ENCODE assay signal across 16 cellular contexts in genomic region chr5:125481506-125482455, GRCh38.
DNase-seq lines count a peak whose midpoint lies in the region; ATAC-seq, FAIRE-seq and TF ChIP-seq lines count a peak whose summit lies in the region.
"Had no signal": no experiment of that assay in that cellular context is flagged by ENCODE, and none has a peak within 500 bp of the region (broad histone marks: within the 10 kb centered on the region; RNA-seq: fewer than 3 reads in every experiment).

No MANE protein-coding gene starts in this region.

- no peaks in the 10 kb centered on the region for H3K9me3 ChIP-seq in suprapubic skin
- H3K9me3 ChIP-seq: A549 had no signal

- WGBS in suprapubic skin: 31% methylated on average over 7 of the region's 7 CpGs

- no peak overlapping the region for H3K4me3 ChIP-seq in suprapubic skin
- H3K4me3 ChIP-seq: A549 had no signal

- no peak for TF ChIP-seq POLR2A in suprapubic skin (IDR thresholded peaks at IDR 0.05)

- H3K27ac Mint-ChIP-seq in stimulated activated effector memory CD8-positive, alpha-beta T cell treated with anti-CD3 and anti-CD28 coated beads, Interleukin-12 subunit alpha, Interleukin-12 subunit beta, amount 100 ng/mL, for 72 hours: no peak overlapping the region
- H3K27ac Mint-ChIP-seq: activated CD4-positive, alpha-beta T cell treated with anti-CD3 and anti-CD28 coated beads for 36 hours; CD8-positive, alpha-beta memory T cell had no signal

- ATAC-seq in stimulated activated effector memory CD8-positive, alpha-beta T cell treated with anti-CD3 and anti-CD28 coated beads, Interleukin-12 subunit alpha, Interleukin-12 subunit beta, amount 100 ng/mL, for 72 hours: no peak
- no peak for ATAC-seq in HG03565 (IDR thresholded peaks at IDR 0.05; ENCODE audit: unreplicated experiment)
- ATAC-seq: A549; activated CD4-positive, alpha-beta T cell treated with anti-CD3 and anti-CD28 coated beads for 36 hours had no signal

- no peak overlapping the region for H3K4me3 Mint-ChIP-seq in stimulated activated effector memory CD8-positive, alpha-beta T cell treated with anti-CD3 and anti-CD28 coated beads, Interleukin-12 subunit alpha, Interleukin-12 subunit beta, amount 100 ng/mL, for 72 hours
- H3K4me3 Mint-ChIP-seq: activated CD4-positive, alpha-beta T cell treated with anti-CD3 and anti-CD28 coated beads for 36 hours; CD8-positive, alpha-beta memory T cell; IgD-negative memory B cell had no signal

- no peak for TF ChIP-seq EP300 in suprapubic skin (IDR thresholded peaks at IDR 0.05)

- H3K4me1 Mint-ChIP-seq in stimulated activated effector memory CD8-positive, alpha-beta T cell treated with anti-CD3 and anti-CD28 coated beads, Interleukin-12 subunit alpha, Interleukin-12 subunit beta, amount 100 ng/mL, for 72 hours: no peaks in the 10 kb centered on the region
- H3K4me1 Mint-ChIP-seq: activated CD4-positive, alpha-beta T cell treated with anti-CD3 and anti-CD28 coated beads for 36 hours; CD8-positive, alpha-beta memory T cell; IgD-negative memory B cell had no signal

- peaks cover 45% of the 10 kb centered on the region for H3K4me1 ChIP-seq in suprapubic skin

- peaks cover 10% of the 10 kb centered on the region for H3K9me3 Mint-ChIP-seq in stimulated activated effector memory CD8-positive, alpha-beta T cell treated with anti-CD3 and anti-CD28 coated beads, Interleukin-12 subunit alpha, Interleukin-12 subunit beta, amount 100 ng/mL, for 72 hours

- FAIRE-seq in GM19239 (lab: Jason Lieb, UNC): no peak

- no peak for TF ChIP-seq CTCF in suprapubic skin (IDR thresholded peaks at IDR 0.05)

- H3K36me3 ChIP-seq in suprapubic skin: no peaks in the 10 kb centered on the region

- no peaks in the 10 kb centered on the region for H3K27me3 ChIP-seq in suprapubic skin

- H3K36me3 Mint-ChIP-seq in stimulated activated effector memory CD8-positive, alpha-beta T cell treated with anti-CD3 and anti-CD28 coated beads, Interleukin-12 subunit alpha, Interleukin-12 subunit beta, amount 100 ng/mL, for 72 hours: no peaks in the 10 kb centered on the region
- H3K36me3 Mint-ChIP-seq: CD8-positive, alpha-beta memory T cell; IgD-negative memory B cell had no signal

- H3K27ac ChIP-seq in suprapubic skin: peak overlapping the region; percentile 21
- H3K27ac ChIP-seq: A549 had no signal

- DNase-seq in NCI-H1417 (lab: John Stamatoyannopoulos, UW) (peak in 2 of 3 experiments; percentile 12 to 72), NCI-H1417 treated with DMSO at 0.1 percent for 48 hours (lab: John Stamatoyannopoulos, UW) (no peak), SK-N-DZ (ENCODE audit: low spot score) (peak; percentile 87), globus pallidus (ENCODE audit: low spot score) (peak; percentile 55), suprapubic skin (ENCODE audit: low spot score in 2 of 2) (no peak), GM19239 (ENCODE audit: insufficient read length, low spot score) (no peak)
- no peak for DNase-seq in stimulated activated effector memory CD8-positive, alpha-beta T cell treated with anti-CD3 and anti-CD28 coated beads, Interleukin-12 subunit alpha, Interleukin-12 subunit beta, amount 100 ng/mL, for 72 hours (ENCODE audit: low spot score in 2 of 2)
- DNase-seq: activated CD4-positive, alpha-beta T cell treated with anti-CD3 and anti-CD28 coated beads for 36 hours; activated naive CD4-positive, alpha-beta T cell treated with anti-CD3 and anti-CD28 coated beads, Interleukin-2, amount 50 U/mL, for 16 hours; CD8-positive, alpha-beta memory T cell; NCI-H1048; NCI-H526 treated with DMSO at 0.1 percent for 48 hours; trophoblast cell had no signal

Comparison
In these comparisons a context has a peak if more than half of its experiments do, and no peak if none do; other contexts are left out.
1. DNase-seq: peak in NCI-H1417 (2 of 3), SK-N-DZ (single experiment) and globus pallidus (single experiment); none in NCI-H1417 treated with DMSO at 0.1 percent for 48 hours (single experiment), suprapubic skin (0 of 2), stimulated activated effector memory CD8-positive, alpha-beta T cell treated with anti-CD3 and anti-CD28 coated beads, Interleukin-12 subunit alpha, Interleukin-12 subunit beta, amount 100 ng/mL, for 72 hours (0 of 2) and GM19239 (single experiment).